ENCODE assay signal across 10 cellular contexts in the genomic region with DNA sequence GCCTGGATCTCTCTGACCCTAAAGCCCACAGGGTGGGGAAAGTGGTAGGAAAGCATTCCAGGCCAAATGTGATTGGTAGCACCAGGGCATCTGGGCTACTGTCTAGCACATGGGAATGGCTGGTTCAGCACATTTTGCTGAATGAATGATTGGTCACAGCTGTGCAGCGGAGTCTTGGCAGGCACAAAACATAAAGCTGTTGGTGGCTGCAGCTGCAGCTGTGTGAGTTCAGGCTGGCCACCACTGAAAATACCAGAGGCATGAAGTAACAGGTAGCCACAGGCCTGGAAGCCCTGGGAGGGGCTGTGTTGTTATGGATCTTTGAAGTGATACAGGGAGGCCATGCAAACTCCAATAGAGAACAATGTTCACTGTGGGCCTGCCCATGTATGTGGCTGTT.
DNase-seq lines count a peak whose midpoint lies in the region; ATAC-seq and TF ChIP-seq lines count a peak whose summit lies in the region.
"Had no signal": no experiment of that assay in that cellular context is flagged by ENCODE, and none has a peak within 500 bp of the region (broad histone marks: within the 10 kb centered on the region; RNA-seq: fewer than 3 reads in every experiment).

No MANE protein-coding gene starts in this region.

- peak; percentile 91 for ATAC-seq in RWPE2 (ENCODE audit: low read depth)
- ATAC-seq in foreskin keratinocyte, result peak; percentile 84
- no peak for ATAC-seq in GM21825 (IDR thresholded peaks at IDR 0.05; ENCODE audit: unreplicated experiment)
- ATAC-seq in aorta (ENCODE audit: low FRiP score), result no peak

- H3K36me3 ChIP-seq in GM23248 (ENCODE audit: low read depth) (no peaks in the 10 kb centered on the region), RWPE2 (ENCODE audit: low read depth) (no peaks in the 10 kb centered on the region), aorta (ENCODE audit: control insufficient read depth in 1 of 2, insufficient read depth in 2 of 2, low read length in 1 of 2) (no peaks in the 10 kb centered on the region)

- no peaks in the 10 kb centered on the region for H3K9me2 ChIP-seq in GM23248 (ENCODE audit: insufficient read depth)

- H3F3A ChIP-seq in GM23248 (ENCODE audit: insufficient read depth), result peaks cover 11% of the 10 kb centered on the region; the same call in 1 of the 2 replicates

- H4K20me1 ChIP-seq in GM23248 (ENCODE audit: insufficient read depth), result no peaks in the 10 kb centered on the region

- H3K4me1 ChIP-seq in GM23248 (ENCODE audit: insufficient read depth), result peaks cover 27% of the 10 kb centered on the region
- peaks cover 16% of the 10 kb centered on the region for H3K4me1 ChIP-seq in RWPE2 (ENCODE audit: insufficient read depth, poor library complexity, severe bottlenecking)
- peaks cover 11% of the 10 kb centered on the region for H3K4me1 ChIP-seq in foreskin keratinocyte
- H3K4me1 ChIP-seq in aorta (ENCODE audit: control insufficient read depth in 1 of 2, insufficient read depth in 2 of 2, low read length in 2 of 2), result no peaks in the 10 kb centered on the region

- in situ Hi-C loops in GM23248 (cut with MboI), result no loop called here

- intact Hi-C loops in aorta (cut with DNase I), result loop anchor here (5.0 to 10.0 kb wide), 2 partner anchors 467 to 680 kb away; a partner anchor contains a TSS

- H3K27ac ChIP-seq in GM23248 (peak overlapping the region; percentile 53), RWPE2 (ENCODE audit: poor library complexity, severe bottlenecking) (no peak overlapping the region), foreskin keratinocyte (no peak overlapping the region), aorta (ENCODE audit: low read depth in 1 of 2, low read length in 2 of 2) (no peak overlapping the region)

- H3K79me2 ChIP-seq in GM23248 (ENCODE audit: insufficient read depth), result no peaks in the 10 kb centered on the region

- no peak overlapping the region for H2AFZ ChIP-seq in GM23248

- H3K27me3 ChIP-seq in GM23248 (replicated peaks; ENCODE audit: insufficient read depth), result no peaks in the 10 kb centered on the region
- no peaks in the 10 kb centered on the region for H3K27me3 ChIP-seq in RWPE2 (ENCODE audit: insufficient read depth, poor library complexity, severe bottlenecking)
- H3K27me3 ChIP-seq in foreskin keratinocyte, result no peaks in the 10 kb centered on the region
- H3K27me3 ChIP-seq in aorta (ENCODE audit: control insufficient read depth in 1 of 2, insufficient read depth in 2 of 2, low read length in 1 of 2), result no peaks in the 10 kb centered on the region

- DNase-seq in GM23248 (peak; percentile 86), RWPE2 (ENCODE audit: low spot score) (no peak), foreskin keratinocyte (peak; percentile 74 to 88), pons (ENCODE audit: low spot score) (peak; percentile 39), NCI-H2029 (lab: John Stamatoyannopoulos, UW) (no peak), aorta (no peak)
- DNase-seq in activated CD4-positive, CD25-positive, alpha-beta regulatory T cell (lab: John Stamatoyannopoulos, UW), result no peak
- DNase-seq: naive B cell, NCI-H1930 had no signal

- TF ChIP-seq CTCF in RWPE2 (IDR thresholded peaks at IDR 0.05; ENCODE audit: poor library complexity, severe bottlenecking) (no peak), foreskin keratinocyte (conservative IDR thresholded peaks at IDR 0.05) (no peak)

- H3K9ac ChIP-seq in GM23248, result no peak overlapping the region

- H3K9me3 ChIP-seq in GM23248 (ENCODE audit: low read depth) (no peaks in the 10 kb centered on the region), RWPE2 (ENCODE audit: severe bottlenecking) (no peaks in the 10 kb centered on the region), aorta (ENCODE audit: control insufficient read depth, low read length) (no peaks in the 10 kb centered on the region)

- no peak overlapping the region for H3K4me2 ChIP-seq in GM23248 (ENCODE audit: unreplicated experiment)

- 6 to 29% methylated on average over 1 of the region's 1 CpG for WGBS in GM23248 (ENCODE audit: low coverage in 1 of 2, low lambda C conversion rate in 2 of 2, missing lambda C conversion rate in 2 of 2), 2 experiments
- 59 to 66% methylated on average over 1 of the region's 1 CpG for WGBS in aorta, 2 donors

- H3K4me3 ChIP-seq in GM23248 (no peak overlapping the region), RWPE2 (ENCODE audit: severe bottlenecking) (no peak overlapping the region), aorta (ENCODE audit: low read length in 2 of 2) (no peak overlapping the region)

Comparison
In these comparisons a context has a peak if more than half of its experiments do, and no peak if none do; other contexts are left out.
1. DNase-seq: peak in GM23248 (single experiment), foreskin keratinocyte (2 of 2) and pons (single experiment); none in RWPE2 (single experiment), activated CD4-positive, CD25-positive, alpha-beta regulatory T cell (0 of 4), NCI-H2029 (single experiment) and aorta (0 of 2).
2. ATAC-seq: peak in RWPE2 (single experiment) and foreskin keratinocyte (single experiment); none in GM21825 (single experiment) and aorta (single experiment).